Comparison of ENCODE assay signal across 21 cellular contexts in the genomic region with DNA sequence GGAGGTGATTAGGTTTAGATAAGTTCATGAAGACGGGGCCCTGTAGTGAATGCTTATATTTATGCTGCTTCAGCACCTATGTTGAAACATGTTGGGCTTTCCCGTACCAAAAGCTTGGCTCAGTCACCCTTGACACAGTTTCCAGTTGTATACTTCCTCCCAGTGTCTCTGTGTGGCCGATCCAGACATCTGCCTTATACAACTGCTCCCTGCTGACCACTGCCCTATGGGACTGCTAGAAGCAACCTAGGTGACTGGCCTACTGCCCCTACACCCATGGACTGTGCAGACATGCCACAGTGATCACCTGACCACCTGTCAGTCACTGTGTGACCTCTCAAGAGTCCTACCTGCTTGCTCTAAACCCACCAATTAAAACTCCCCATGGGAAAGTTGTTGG. TPM values are rescaled to one million over a fixed set of nuclear protein-coding genes. Genes with fewer than 3 reads are reported as not detected.
DNase-seq lines count a peak whose midpoint lies in the region; ATAC-seq, FAIRE-seq and TF ChIP-seq lines count a peak whose summit lies in the region.
"Had no signal": no experiment of that assay in that cellular context is flagged by ENCODE, and none has a peak within 500 bp of the region (broad histone marks: within the 10 kb centered on the region; RNA-seq: fewer than 3 reads in every experiment).

No MANE protein-coding gene starts in this region.

- no peak for TF ChIP-seq EP300 in K562 (IDR thresholded peaks at IDR 0.05; ENCODE audit: low read length)

- no peak for DNase-seq in K562 (ENCODE audit: extremely low read depth in 1 of 4, low spot score in 3 of 4)
- DNase-seq in left lung, result no peak
- DNase-seq in osteoblast (ENCODE audit: insufficient read length, low spot score, missing footprints), result peak; percentile 31
- DNase-seq in HEK293T (ENCODE audit: extremely low spot score), result no peak
- no peak for DNase-seq in superior temporal gyrus (ENCODE audit: extremely low spot score)
- DNase-seq in Caco-2, result no peak
- DNase-seq: AML-193; CD4-positive, alpha-beta T cell; DMS153; DMS79; GDM1; H9; IMR-90; KBM-7 had no signal

- H3K4me3 ChIP-seq in K562 (no peak overlapping the region), left lung (no peak overlapping the region), osteoblast (ENCODE audit: insufficient read depth, low read length) (no peak overlapping the region), Caco-2 (ENCODE audit: low read depth, low read length) (no peak overlapping the region)

- in situ Hi-C loops in K562 (cut with MboI), result no loop called here

- H3K4me1 ChIP-seq in K562 (replicated peaks in 1 of 2; ENCODE audit: control insufficient read depth in 2 of 2, insufficient read depth in 2 of 2, low read length in 2 of 2) (peaks cover 0 to 3% of the 10 kb centered on the region in 2 experiments; a peak in 3 of 5 replicates), left lung (no peaks in the 10 kb centered on the region), osteoblast (ENCODE audit: insufficient read depth, low read length) (no peaks in the 10 kb centered on the region), Caco-2 (peaks cover 6% of the 10 kb centered on the region; the same call in 1 of the 2 replicates)

- TF ChIP-seq CTCF in K562 (IDR thresholded peaks at IDR 0.05 in 2 of 3, conservative IDR thresholded peaks at IDR 0.05 in 1 of 3; ENCODE audit: insufficient read depth in 2 of 3, low read depth in 1 of 3, low read length in 3 of 3) (no peak), left lung (IDR thresholded peaks at IDR 0.05) (no peak), osteoblast (IDR thresholded peaks at IDR 0.05; ENCODE audit: extremely low read depth, low read depth, low read length) (no peak), Caco-2 (IDR thresholded peaks at IDR 0.05; ENCODE audit: insufficient read depth in 1 of 2, low read depth in 1 of 2, low read length in 1 of 2, severe bottlenecking in 1 of 2, unreplicated experiment in 1 of 2) (no peak)

- H3K27ac ChIP-seq in K562 (ENCODE audit: extremely low read depth, low read depth, low read length) (no peak overlapping the region; the same call in 2 of the 3 replicates), left lung (no peak overlapping the region), osteoblast (ENCODE audit: low read depth, low read length) (no peak overlapping the region)
- H3K27ac ChIP-seq: C4-2B, HL-60 had no signal

- FAIRE-seq in K562 (lab: Jason Lieb, UNC), result no peak
- FAIRE-seq: A204.1, GM12892, GM18507, H1 had no signal

- H3K4me2 ChIP-seq in K562 (ENCODE audit: insufficient read depth, low read length), result no peak overlapping the region
- H3K4me2 ChIP-seq in osteoblast (ENCODE audit: insufficient read depth, low read length), result no peak overlapping the region

- H3K4me3 Mint-ChIP-seq in Caco-2 (ENCODE audit: unreplicated experiment), result no peak overlapping the region
- H3K4me3 Mint-ChIP-seq: CD4-positive, alpha-beta T cell; H9 had no signal

- no peaks in the 10 kb centered on the region for H3K36me3 Mint-ChIP-seq in Caco-2 (ENCODE audit: insufficient read depth, unreplicated experiment)

- CTCF ChIA-PET in K562 (lab: Yijun Ruan, JAX; ENCODE audit: low intra/inter-chr PET ratio) (no interaction called here), HEK293T (lab: Yijun Ruan, JAX) (no interaction called here), Caco-2 (lab: Charles Lee) (no interaction called here)

- ATAC-seq in K562 (peak; percentile 46), left lung (peak; percentile 20), HG03378 (IDR thresholded peaks at IDR 0.05; ENCODE audit: unreplicated experiment) (no peak)

- peaks cover 15% of the 10 kb centered on the region for H3K4me1 Mint-ChIP-seq in Caco-2 (ENCODE audit: low read depth, unreplicated experiment)
- H3K4me1 Mint-ChIP-seq: H9 had no signal

- H3K27me3 ChIP-seq in K562 (ENCODE audit: control insufficient read depth in 2 of 2, insufficient read depth in 2 of 2, low read length in 2 of 2) (no peaks in the 10 kb centered on the region), left lung (no peaks in the 10 kb centered on the region), osteoblast (ENCODE audit: insufficient read depth, low read length) (no peaks in the 10 kb centered on the region), Caco-2 (replicated peaks; ENCODE audit: control insufficient read depth, insufficient read depth, low read length) (no peaks in the 10 kb centered on the region)

- H2AFZ ChIP-seq in K562 (ENCODE audit: low read depth, low read length) (peak overlapping the region; percentile 19; the same call in 1 of the 2 replicates), osteoblast (ENCODE audit: low read length) (no peak overlapping the region)

- no peaks in the 10 kb centered on the region for H4K20me1 ChIP-seq in K562 (replicated peaks; ENCODE audit: control insufficient read depth, insufficient read depth, low read length)
- no peaks in the 10 kb centered on the region for H4K20me1 ChIP-seq in osteoblast (ENCODE audit: insufficient read depth, low read length)

- no peaks in the 10 kb centered on the region for H3K27me3 Mint-ChIP-seq in Caco-2 (ENCODE audit: insufficient read depth, unreplicated experiment)
- H3K27me3 Mint-ChIP-seq: CD4-positive, alpha-beta T cell had no signal

- TF ChIP-seq RAD21 in K562 (CRISPR knock-in tag; conservative IDR thresholded peaks at IDR 0.05 in 1 of 2, IDR thresholded peaks at IDR 0.05 in 1 of 2), result no peak

- no peak overlapping the region for H3K27ac Mint-ChIP-seq in Caco-2 (ENCODE audit: unreplicated experiment)
- H3K27ac Mint-ChIP-seq: CD4-positive, alpha-beta T cell had no signal

- peaks cover 10% of the 10 kb centered on the region for H3K9me3 Mint-ChIP-seq in Caco-2 (ENCODE audit: unreplicated experiment)
- H3K9me3 Mint-ChIP-seq: CD4-positive, alpha-beta T cell; H9 had no signal

- TF ChIP-seq POLR2A in K562 (conservative IDR thresholded peaks at IDR 0.05), result no peak

- H3K9ac ChIP-seq in K562 (ENCODE audit: insufficient read depth in 1 of 2, low read depth in 2 of 2, low read length in 2 of 2), result no peak overlapping the region; a peak in 1 of 4 replicates

- H3K36me3 ChIP-seq in K562 (ENCODE audit: control insufficient read depth, insufficient read depth, low read length) (no peaks in the 10 kb centered on the region), left lung (no peaks in the 10 kb centered on the region), osteoblast (ENCODE audit: insufficient read depth, low read length) (no peaks in the 10 kb centered on the region), Caco-2 (ENCODE audit: control insufficient read depth, insufficient read depth, low read length) (no peaks in the 10 kb centered on the region)

- POLR2A ChIA-PET in K562 (lab: Yijun Ruan, JAX) (no interaction called here), HEK293T (lab: Yijun Ruan, JAX) (no interaction called here), Caco-2 (lab: Charles Lee) (no interaction called here)

- intact Hi-C loops in K562 (cut with micrococcal nuclease), result no loop called here
- intact Hi-C loops in left lung (cut with DNase I), result no loop called here
- intact Hi-C loops in Caco-2 (cut with micrococcal nuclease; ENCODE audit: unreplicated experiment), result no loop called here

- no TSS peak for BruUV-seq in K562 (replicated peaks; lab: Mats Ljungman, UMichigan)
- BruUV-seq in Caco-2 (replicated peaks; lab: Mats Ljungman, UMichigan), result no TSS peak

- H3K9me3 ChIP-seq in K562 (replicated peaks; ENCODE audit: control insufficient read depth, insufficient read depth, low read depth, low read length) (no peaks in the 10 kb centered on the region), left lung (no peaks in the 10 kb centered on the region), osteoblast (ENCODE audit: low read depth, low read length) (no peaks in the 10 kb centered on the region), Caco-2 (no peaks in the 10 kb centered on the region)

- WGBS in K562 (ENCODE audit: insufficient coverage, low coverage, missing lambda C conversion rate), result 53% methylated on average over 3 of the region's 3 CpGs

- H3K9me1 ChIP-seq in K562 (ENCODE audit: control insufficient read depth, insufficient read depth, low read length), result no peaks in the 10 kb centered on the region

- H3K79me2 ChIP-seq in K562 (ENCODE audit: control insufficient read depth, insufficient read depth, low read length), result no peaks in the 10 kb centered on the region
- no peaks in the 10 kb centered on the region for H3K79me2 ChIP-seq in osteoblast (ENCODE audit: insufficient read depth, low read length)

TF ChIP-seq in K562, 482 proteins besides CTCF, POLR2A, EP300 and RAD21 (continues in another document):
- TF ChIP-seq ZNF316 (IDR thresholded peaks at IDR 0.05), result peak; percentile 35; the same call in 1 of the 2 replicates

TF ChIP-seq in HEK293T, 16 proteins besides CTCF, POLR2A, EP300 and RAD21 (continues in another document):
- TF ChIP-seq NFRKB (IDR thresholded peaks at IDR 0.05) (no peak), PKNOX1 (IDR thresholded peaks at IDR 0.05) (no peak), ELF4 (IDR thresholded peaks at IDR 0.05) (no peak)

RNA-seq across cellular contexts. Expression of gene TSPAN13, which starts 22.6 kb away (rescaled TPM):
- total RNA-seq in K562 (2011; cell fraction: chromatin; rRNA removed; ENCODE audit: low replicate concordance), result 20.7 and 45.9 TPM in 2 replicates
- 26.2 and 28.2 TPM in 2 replicates for total RNA-seq in K562 (2011; cell fraction: nucleolus; rRNA removed)
- 50.4 and 66.6 TPM in 2 replicates for total RNA-seq in K562 (2011; cell fraction: nucleoplasm; rRNA removed)
- total RNA-seq in K562 (2014; rRNA removed) (12.8 and 16.6 TPM in 2 replicates), K562 (2014; rRNA removed; fragmentation: Illumina TruSeq; extraction: Trizol) (29.2 and 32.5 TPM in 2 replicates), K562 (2015; rRNA removed; fragmentation: Illumina TruSeq; extraction: Trizol) (14.3 and 16.4 TPM in 2 replicates), K562 (2021) (26.8 and 28.9 TPM in 2 replicates), left lung (100 to 1,000 TPM; 121 to 266 TPM), osteoblast (1.8 TPM in 2 replicates), Caco-2 (2022) (193 and 208 TPM in 2 replicates)
- polyA plus RNA-seq in K562 (2011; rRNA removed) (23.3 and 46.3 TPM in 2 replicates), K562 (2014; fragmentation: Illumina TruSeq; extraction: Trizol) (25.0 and 29.3 TPM in 2 replicates), K562 (2014; fragmentation: Nextera tagmentation; extraction: Ambion mirVana) (1 to 10 TPM; 7.8 to 9.8 TPM), K562 (2014; rRNA removed) (20.0 and 23.9 TPM in 2 replicates)
- 14.2 and 22.5 TPM in 2 replicates for polyA plus RNA-seq in K562 (2011; cell fraction: cytosol; rRNA removed)
- 8.5 and 10.1 TPM in 2 replicates for polyA plus RNA-seq in K562 (2011; cell fraction: nucleus; rRNA removed)
- polyA plus RNA-seq in K562 (2012), result 17.7 and 21.3 TPM in 2 replicates
- 12.9 and 21.0 TPM in 2 replicates for polyA minus RNA-seq in K562 (2011; rRNA and poly(A)+ RNA removed)
- 8.0 and 14.1 TPM in 2 replicates for polyA minus RNA-seq in K562 (2011; cell fraction: cytosol; rRNA and poly(A)+ RNA removed)
- 3.5 and 5.3 TPM in 2 replicates for polyA minus RNA-seq in K562 (2011; cell fraction: nucleus; rRNA and poly(A)+ RNA removed)
